19 cellular contexts compared by ENCODE assay signal in the genomic region with DNA sequence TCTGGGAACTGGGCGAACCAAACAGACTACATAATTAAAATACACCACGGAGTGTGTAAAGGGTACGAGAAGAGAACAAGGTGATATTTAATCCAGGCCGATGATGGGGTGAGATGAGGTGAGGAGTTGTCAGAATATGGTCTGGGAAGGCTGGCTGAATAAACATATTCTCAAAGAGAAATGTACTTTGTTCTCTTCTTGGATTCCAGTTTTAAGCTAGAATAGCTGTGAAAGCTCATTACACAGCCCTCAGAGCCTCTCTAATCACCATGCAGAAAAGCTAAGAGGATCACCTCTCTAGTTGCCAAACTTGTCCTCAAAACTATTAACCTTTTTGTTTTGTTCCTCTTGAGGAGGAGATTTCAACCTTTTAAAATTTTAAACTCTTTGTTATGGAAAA.
DNase-seq lines count a peak whose midpoint lies in the region; ATAC-seq, FAIRE-seq and TF ChIP-seq lines count a peak whose summit lies in the region.
"Had no signal": no experiment of that assay in that cellular context is flagged by ENCODE, and none has a peak within 500 bp of the region (broad histone marks: within the 10 kb centered on the region; RNA-seq: fewer than 3 reads in every experiment).

No MANE protein-coding gene starts in this region.

- TF ChIP-seq CTCF in GM12878 (IDR thresholded peaks at IDR 0.05 in 2 of 3, conservative IDR thresholded peaks at IDR 0.05 in 1 of 3; ENCODE audit: control insufficient read depth in 2 of 3, extremely low read depth in 1 of 3, insufficient read depth in 1 of 3, low read depth in 3 of 3, low read length in 3 of 3) (no peak), endodermal cell (conservative IDR thresholded peaks at IDR 0.05) (no peak)

- H3K4me1 ChIP-seq in HAP-1: peaks cover 14% of the 10 kb centered on the region
- no peaks in the 10 kb centered on the region for H3K4me1 ChIP-seq in GM12878 (ENCODE audit: control insufficient read depth, insufficient read depth, low read length)
- H3K4me1 ChIP-seq in endodermal cell (ENCODE audit: control insufficient read depth, insufficient read depth, low read length): no peaks in the 10 kb centered on the region
- H3K4me1 ChIP-seq: BLaER1 treated with 17β-estradiol and CSF1 and Interleukin-3, amounts not matched to agents 10 nM and 100 nM had no signal

- H3K27ac Mint-ChIP-seq in stimulated activated memory B cell treated with anti-CD40 and anti-IgM and Interleukin-4, amounts not matched to agents 10 μg/mL and 1 μg/mL and 100 μg/mL, for 72 hours: peak overlapping the region; percentile 13
- no peak overlapping the region for H3K27ac Mint-ChIP-seq in endodermal cell

- H3K4me2 ChIP-seq in GM12878 (ENCODE audit: control insufficient read depth, insufficient read depth): no peak overlapping the region
- H3K4me2 ChIP-seq: BLaER1 treated with 17β-estradiol and CSF1 and Interleukin-3, amounts not matched to agents 10 nM and 100 nM had no signal

- peak; percentile 47 for DNase-seq in NCI-H82 (lab: John Stamatoyannopoulos, UW)
- no peak for DNase-seq in NCI-H82 treated with DMSO at 0.1 percent for 48 hours (lab: John Stamatoyannopoulos, UW; ENCODE audit: unreplicated experiment)
- peak; percentile 23 to 63 for DNase-seq in HAP-1 (ENCODE audit: low spot score in 2 of 2)
- DNase-seq in GM12878 (ENCODE audit: low read depth, low spot score): no peak
- DNase-seq in endodermal cell: no peak
- no peak for DNase-seq in ACHN
- no peak for DNase-seq in erythroblast (lab: John Stamatoyannopoulos, UW)
- DNase-seq: AML-193; Calu3; CD4-positive, alpha-beta T cell; DMS79; GM23248; H7; IMR-90; KBM-7 had no signal

- H3K9ac ChIP-seq in GM12878 (ENCODE audit: control insufficient read depth, insufficient read depth, low read length) (no peak overlapping the region), endodermal cell (ENCODE audit: extremely low read depth, low read length, poor library complexity, severe bottlenecking) (no peak overlapping the region)
- H3K9ac ChIP-seq: BLaER1 treated with 17β-estradiol and CSF1 and Interleukin-3, amounts not matched to agents 10 nM and 100 nM; GM23248 had no signal

- H3K4me1 Mint-ChIP-seq in stimulated activated memory B cell treated with anti-CD40 and anti-IgM and Interleukin-4, amounts not matched to agents 10 μg/mL and 1 μg/mL and 100 μg/mL, for 72 hours: no peaks in the 10 kb centered on the region
- H3K4me1 Mint-ChIP-seq in endodermal cell: peaks cover 12% of the 10 kb centered on the region

- H3K27ac ChIP-seq in GM12878 (ENCODE audit: control insufficient read depth, insufficient read depth): no peak overlapping the region
- no peak overlapping the region for H3K27ac ChIP-seq in endodermal cell (ENCODE audit: low read depth, low read length)
- H3K27ac ChIP-seq: 22Rv1; BLaER1 treated with 17β-estradiol and CSF1 and Interleukin-3, amounts not matched to agents 10 nM and 100 nM; GM23248 had no signal

- RAD21 ChIA-PET in GM12878 (lab: Charles Lee; ENCODE audit: unreplicated experiment): no interaction called here

- H3K79me2 ChIP-seq in GM12878 (ENCODE audit: control insufficient read depth, insufficient read depth, low read length): no peaks in the 10 kb centered on the region

- no peaks in the 10 kb centered on the region for H3K27me3 Mint-ChIP-seq in stimulated activated memory B cell treated with anti-CD40 and anti-IgM and Interleukin-4, amounts not matched to agents 10 μg/mL and 1 μg/mL and 100 μg/mL, for 72 hours
- H3K27me3 Mint-ChIP-seq in endodermal cell (ENCODE audit: insufficient read depth): no peaks in the 10 kb centered on the region
- H3K27me3 Mint-ChIP-seq: CD4-positive, alpha-beta T cell had no signal

- SMC1A ChIA-PET in GM12878 (lab: Charles Lee; ENCODE audit: uncharacterized antibody, unreplicated experiment): interaction anchor here (1.3 kb wide), 1 partner anchor 12 kb away, joined by 4 read pairs; no protein-coding TSS in a partner anchor

- FAIRE-seq in GM12878 (lab: Jason Lieb, UNC): peak; percentile 18
- FAIRE-seq: GM12891 had no signal

- no peak overlapping the region for H2AFZ ChIP-seq in GM12878 (ENCODE audit: control insufficient read depth, low read depth, low read length)
- H2AFZ ChIP-seq: GM23248 had no signal

- POLR2A ChIA-PET in GM12878 (lab: Charles Lee): no interaction called here

- TF ChIP-seq EP300 in GM12878 (IDR thresholded peaks at IDR 0.05; ENCODE audit: borderline replicate concordance in 1 of 2, control insufficient read depth in 1 of 2, low read depth in 2 of 2, low read length in 2 of 2): no peak

- peaks cover 5% of the 10 kb centered on the region for H3K9me3 Mint-ChIP-seq in stimulated activated memory B cell treated with anti-CD40 and anti-IgM and Interleukin-4, amounts not matched to agents 10 μg/mL and 1 μg/mL and 100 μg/mL, for 72 hours
- peaks cover 36% of the 10 kb centered on the region for H3K9me3 Mint-ChIP-seq in endodermal cell

- H3K36me3 Mint-ChIP-seq in stimulated activated memory B cell treated with anti-CD40 and anti-IgM and Interleukin-4, amounts not matched to agents 10 μg/mL and 1 μg/mL and 100 μg/mL, for 72 hours: peaks cover 58% of the 10 kb centered on the region
- peaks cover 16% of the 10 kb centered on the region for H3K36me3 Mint-ChIP-seq in endodermal cell (ENCODE audit: low read depth)

- no peak overlapping the region for H3K4me3 Mint-ChIP-seq in stimulated activated memory B cell treated with anti-CD40 and anti-IgM and Interleukin-4, amounts not matched to agents 10 μg/mL and 1 μg/mL and 100 μg/mL, for 72 hours
- no peak overlapping the region for H3K4me3 Mint-ChIP-seq in endodermal cell
- H3K4me3 Mint-ChIP-seq: CD4-positive, alpha-beta T cell had no signal

- no peaks in the 10 kb centered on the region for H4K20me1 ChIP-seq in GM12878 (ENCODE audit: control insufficient read depth, insufficient read depth)

- H3K27me3 ChIP-seq in HAP-1 (ENCODE audit: low read depth): no peaks in the 10 kb centered on the region
- no peaks in the 10 kb centered on the region for H3K27me3 ChIP-seq in GM12878 (replicated peaks in 1 of 2; ENCODE audit: control insufficient read depth in 2 of 2, insufficient read depth in 2 of 2, low read length in 1 of 2)
- H3K27me3 ChIP-seq in endodermal cell (ENCODE audit: control insufficient read depth, insufficient read depth, low read length, poor library complexity, severe bottlenecking): no peaks in the 10 kb centered on the region
- H3K27me3 ChIP-seq: BLaER1 treated with 17β-estradiol and CSF1 and Interleukin-3, amounts not matched to agents 10 nM and 100 nM had no signal

- ATAC-seq in GM12878: no peak
- no peak for ATAC-seq in stimulated activated memory B cell treated with anti-CD40 and anti-IgM and Interleukin-4, amounts not matched to agents 10 μg/mL and 1 μg/mL and 100 μg/mL, for 72 hours

- H3K36me3 ChIP-seq in HAP-1 (replicated peaks): no peaks in the 10 kb centered on the region
- H3K36me3 ChIP-seq in GM12878 (ENCODE audit: control insufficient read depth in 2 of 2, insufficient read depth in 2 of 2, low read length in 1 of 2): peaks cover 0 to 8% of the 10 kb centered on the region in 2 experiments; a peak in 2 of 4 replicates
- H3K36me3 ChIP-seq in endodermal cell (ENCODE audit: control insufficient read depth, insufficient read depth, low read length): no peaks in the 10 kb centered on the region

- H3K9me3 ChIP-seq in HAP-1 (0 out of 2 replicates have a peak, but pooled peaks cover 4% of the 10 kb centered on the region), GM12878 (replicated peaks; ENCODE audit: control insufficient read depth, insufficient read depth, low read length) (peaks cover 5% of the 10 kb centered on the region; the same call in 2 of the 3 replicates), endodermal cell (ENCODE audit: control insufficient read depth, low read length) (peaks cover 22% of the 10 kb centered on the region)

- in situ Hi-C loops in HAP-1 (cut with MboI; ENCODE audit: low sequenced_read_pairs) (no loop called here), GM12878 (cut with MboI) (no loop called here), ACHN (cut with HindIII; ENCODE audit: low pct_ligation_motif_present, low pct_unique_long_range_greater_than_20kb, low sequenced_read_pairs) (no loop called here)

- BruUV-seq in GM12878 (replicated peaks; lab: Mats Ljungman, UMichigan): no TSS peak

- CTCF ChIA-PET in GM12878 (lab: Yijun Ruan, JAX): interaction anchor here (1.4 kb wide), 1 partner anchor 274 kb away, joined by 3 read pairs; no protein-coding TSS in a partner anchor

- no peak overlapping the region for H3K4me3 ChIP-seq in HAP-1
- H3K4me3 ChIP-seq in GM12878: no peak overlapping the region
- H3K4me3 ChIP-seq in endodermal cell (ENCODE audit: low read length): no peak overlapping the region
- H3K4me3 ChIP-seq: BLaER1 treated with 17β-estradiol and CSF1 and Interleukin-3, amounts not matched to agents 10 nM and 100 nM; GM23248 had no signal

- TF ChIP-seq RAD21 in GM12878 (IDR thresholded peaks at IDR 0.05; ENCODE audit: insufficient read depth, low read depth, low read length): no peak

- TF ChIP-seq POLR2A in GM12878 (IDR thresholded peaks at IDR 0.05; ENCODE audit: low read depth, low read length) (no peak), erythroblast (IDR thresholded peaks at IDR 0.05; ENCODE audit: low read length) (no peak)

- 97% methylated on average over 4 of the region's 4 CpGs for WGBS in GM12878 (ENCODE audit: insufficient coverage, insufficient replicate concordance, low lambda C conversion rate, missing lambda C conversion rate)
- 97% methylated on average over 4 of the region's 4 CpGs; no CpG with 5 or more reads in 1 of the 2 experiments for WGBS in endodermal cell (ENCODE audit: insufficient coverage in 1 of 2, insufficient read length in 1 of 2), 2 experiments

- intact Hi-C loops in GM12878 (cut with micrococcal nuclease; ENCODE audit: unreplicated experiment): no loop called here

TF ChIP-seq in GM12878, 131 proteins besides CTCF, POLR2A, EP300 and RAD21:
- TF ChIP-seq NBN (IDR thresholded peaks at IDR 0.05): no peak
- no peak for TF ChIP-seq ZNF274 (IDR thresholded peaks at IDR 0.05; ENCODE audit: insufficient read depth, insufficient read length)
- TF ChIP-seq EED (IDR thresholded peaks at IDR 0.05; ENCODE audit: low read depth): no peak
- no peak for TF ChIP-seq PAX8 (IDR thresholded peaks at IDR 0.05)
- no peak for TF ChIP-seq BHLHE40 (IDR thresholded peaks at IDR 0.05; ENCODE audit: borderline replicate concordance in 1 of 2, low read depth in 2 of 2, low read length in 1 of 2)
- no peak for TF ChIP-seq CHD1 (IDR thresholded peaks at IDR 0.05; ENCODE audit: low read depth, low read length)
- no peak for TF ChIP-seq NFIC (IDR thresholded peaks at IDR 0.05; ENCODE audit: low read depth, low read length)
- no peak for TF ChIP-seq MEF2A (IDR thresholded peaks at IDR 0.05; ENCODE audit: insufficient read depth, low read depth, low read length)
- no peak for TF ChIP-seq RUNX3 (IDR thresholded peaks at IDR 0.05; ENCODE audit: low read length)
- TF ChIP-seq SMAD5 (IDR thresholded peaks at IDR 0.05; ENCODE audit: low read depth): no peak
TF ChIP-seq in GM12878: peak in this region for 0.

Comparison
In these comparisons a context has a peak if more than half of its experiments do, and no peak if none do; other contexts are left out.
1. DNase-seq: peak in NCI-H82 (single experiment) and HAP-1 (2 of 2); none in NCI-H82 treated with DMSO at 0.1 percent for 48 hours (single experiment), GM12878 (single experiment), endodermal cell (single experiment), ACHN (single experiment) and erythroblast (0 of 2).